In the genomic region with DNA sequence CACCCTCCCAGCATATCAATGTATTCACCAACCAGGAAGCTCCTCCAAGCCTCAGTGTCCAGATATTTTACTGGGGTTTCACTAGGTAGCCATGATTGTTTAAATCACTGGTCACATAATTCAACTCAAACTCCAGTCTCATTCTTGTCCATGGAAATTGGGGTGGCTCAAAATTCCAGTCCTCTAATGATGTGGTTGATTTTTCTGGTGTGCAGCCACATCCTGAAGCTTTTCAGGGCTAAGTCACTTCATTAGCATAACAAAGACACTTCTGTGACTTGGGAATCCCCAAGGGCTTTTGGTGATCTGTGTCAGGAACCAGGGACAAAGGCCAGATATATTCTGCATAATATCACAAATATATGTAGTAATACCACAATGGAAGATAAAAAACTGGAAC, we compare ENCODE assay signal across 27 cellular contexts.
DNase-seq lines count a peak whose midpoint lies in the region; ATAC-seq, FAIRE-seq and TF ChIP-seq lines count a peak whose summit lies in the region.
"Had no signal": no experiment of that assay in that cellular context is flagged by ENCODE, and none has a peak within 500 bp of the region (broad histone marks: within the 10 kb centered on the region; RNA-seq: fewer than 3 reads in every experiment).

No MANE protein-coding gene starts in this region.

- no peak for FAIRE-seq in RCC 7860 (lab: Jason Lieb, UNC)

- no peak for ATAC-seq in HG03095 (IDR thresholded peaks at IDR 0.05; ENCODE audit: unreplicated experiment)
- ATAC-seq: activated CD8-positive, alpha-beta T cell treated with anti-CD3 and anti-CD28 coated beads for 36 hours; HCT116; left colon had no signal

- DNase-seq in NCI-H748 (lab: John Stamatoyannopoulos, UW; ENCODE audit: unreplicated experiment) (peak; percentile 9), NCI-H748 treated with DMSO at 0.1 percent for 48 hours (lab: John Stamatoyannopoulos, UW) (no peak), RCC 7860 (ENCODE audit: low spot score) (peak; percentile 43), epithelial cell of esophagus (ENCODE audit: low read depth) (peak; percentile 30), renal cortical epithelial cell (ENCODE audit: low read depth) (peak; percentile 44), NCI-H146 treated with DMSO at 0.1 percent for 48 hours (lab: John Stamatoyannopoulos, UW; ENCODE audit: unreplicated experiment) (no peak), 8988T (no peak)
- DNase-seq: activated CD4-positive, alpha-beta T cell treated with anti-CD3 and anti-CD28 coated beads for 1 hour; activated CD8-positive, alpha-beta T cell treated with anti-CD3 and anti-CD28 coated beads for 36 hours; central memory CD4-positive, alpha-beta T cell; COR-L47; DMS79 treated with DMSO at 0.1 percent for 48 hours; endodermal cell; foreskin melanocyte; left colon; naive B cell; NCI-H1694; NCI-H2171 treated with DMSO at 0.1 percent for 48 hours; NCI-H524; occipital lobe; spleen; stimulated activated CD4-positive, alpha-beta T cell treated with anti-CD3 and anti-CD28 coated beads, Interleukin-4, amount 100 ng/mL, for 1 hour; trophoblast cell had no signal

- H3K4me3 ChIP-seq in epithelial cell of esophagus (ENCODE audit: low read length): no peak overlapping the region
- H3K4me3 ChIP-seq: BLaER1, esophagus muscularis mucosa, spleen had no signal

- no peak for TF ChIP-seq CTCF in epithelial cell of esophagus (IDR thresholded peaks at IDR 0.05; ENCODE audit: insufficient read depth, low read depth, low read length, missing control alignments)

Comparison
In these comparisons a context has a peak if more than half of its experiments do, and no peak if none do; other contexts are left out.
1. DNase-seq: peak in NCI-H748 (single experiment), RCC 7860 (single experiment), epithelial cell of esophagus (single experiment) and renal cortical epithelial cell (single experiment); none in NCI-H748 treated with DMSO at 0.1 percent for 48 hours (single experiment), NCI-H146 treated with DMSO at 0.1 percent for 48 hours (single experiment) and 8988T (single experiment).